In the genomic region with DNA sequence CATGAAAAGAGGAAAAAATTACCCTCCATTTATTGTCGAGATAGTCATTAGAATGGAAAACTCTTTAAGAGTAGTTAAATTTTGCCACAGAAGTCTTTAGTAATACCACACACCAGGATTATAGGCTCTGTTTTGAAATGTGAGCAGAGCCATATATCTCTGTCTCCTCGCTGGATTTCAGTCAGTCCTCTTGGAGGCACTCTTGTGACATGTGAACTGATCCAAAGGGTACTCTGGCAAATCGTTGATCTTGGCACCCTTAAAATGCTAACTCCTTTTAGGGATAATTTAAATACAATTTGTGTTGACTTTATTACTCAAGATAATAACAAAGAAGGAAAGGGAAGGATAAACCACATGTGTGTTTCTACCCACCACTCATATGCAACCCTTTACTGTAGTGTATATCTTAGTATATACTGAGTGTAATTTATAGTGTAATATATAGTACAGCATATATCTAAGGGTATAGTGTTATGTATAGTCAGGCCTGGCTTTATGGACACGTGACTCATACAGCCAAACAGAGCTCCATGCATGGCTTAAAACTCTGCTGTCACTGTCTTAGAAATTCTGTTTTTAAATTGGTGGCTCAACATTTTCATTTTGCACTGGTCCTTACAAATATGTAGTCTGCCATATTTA, we compare ENCODE assay signal across 10 cellular contexts. TPM values are rescaled to one million over a fixed set of nuclear protein-coding genes. Genes with fewer than 3 reads are reported as not detected.
A peak's percentile ranks its signal among the peaks of the same experiment; 100 is the strongest.
DNase-seq lines count a peak whose midpoint lies in the region; ATAC-seq, FAIRE-seq and TF ChIP-seq lines count a peak whose summit lies in the region.
"Had no signal": no experiment of that assay in that cellular context is flagged by ENCODE, and none has a peak within 500 bp of the region (broad histone marks: within the 10 kb centered on the region; RNA-seq: fewer than 3 reads in every experiment).

No MANE protein-coding gene starts in this region.

- peaks cover 37 to 41% of the 10 kb centered on the region in 2 donors for H3K27me3 Mint-ChIP-seq in T-cell

- no peak overlapping the region for H3K27ac Mint-ChIP-seq in T-cell
- H3K27ac Mint-ChIP-seq: activated naive CD8-positive, alpha-beta T cell had no signal

- POLR2A ChIA-PET in K562 (lab: Yijun Ruan, JAX) (no interaction called here), T-cell (lab: Charles Lee) (no interaction called here)

- no peaks in the 10 kb centered on the region for H3K79me2 ChIP-seq in K562 (ENCODE audit: control insufficient read depth, insufficient read depth, low read length)

- H3K9me3 Mint-ChIP-seq in T-cell: peaks cover 6 to 15% (median 13%) of the 10 kb centered on the region in 3 donors

- H3K36me3 ChIP-seq in K562 (ENCODE audit: control insufficient read depth, insufficient read depth, low read length): no peaks in the 10 kb centered on the region

- no peak for TF ChIP-seq EP300 in K562 (IDR thresholded peaks at IDR 0.05; ENCODE audit: low read length)

- H3K9me3 ChIP-seq in K562 (replicated peaks; ENCODE audit: control insufficient read depth, insufficient read depth, low read depth, low read length): no peaks in the 10 kb centered on the region; the same call in 1 of the 2 replicates

- H3K4me3 ChIP-seq in K562: no peak overlapping the region

- no peak overlapping the region for H3K9ac ChIP-seq in K562 (ENCODE audit: insufficient read depth in 1 of 2, low read depth in 2 of 2, low read length in 2 of 2)

- DNase-seq in D721Med (ENCODE audit: insufficient read length, low spot score): no peak
- DNase-seq in MV-4-11 (lab: John Stamatoyannopoulos, UW): peak; percentile 11
- no peak for DNase-seq in K562 (ENCODE audit: extremely low read depth in 1 of 4, low spot score in 3 of 4)
- no peak for DNase-seq in left lobe of liver (ENCODE audit: low spot score)
- DNase-seq in DMS79 (lab: John Stamatoyannopoulos, UW): no peak
- no peak for DNase-seq in G401 (ENCODE audit: low spot score)
- DNase-seq in T-cell: no peak
- DNase-seq: NCI-H1105 treated with DMSO at 0.1 percent for 48 hours had no signal

- no peak for TF ChIP-seq POLR2A in K562 (conservative IDR thresholded peaks at IDR 0.05)

- no peak overlapping the region for H3K4me2 ChIP-seq in K562 (ENCODE audit: insufficient read depth, low read length)

- no peaks in the 10 kb centered on the region for H3K4me1 ChIP-seq in K562 (replicated peaks in 1 of 2; ENCODE audit: control insufficient read depth in 2 of 2, insufficient read depth in 2 of 2, low read length in 2 of 2)

- in situ Hi-C loops in K562 (cut with MboI) (no loop called here), G401 (cut with HindIII; ENCODE audit: low sequenced_read_pairs) (no loop called here)

- H3K4me3 Mint-ChIP-seq in T-cell: no peak overlapping the region
- H3K4me3 Mint-ChIP-seq: activated naive CD8-positive, alpha-beta T cell had no signal

- ATAC-seq in K562 (peak; percentile 63), left lobe of liver (peak; percentile 98), esophagus mucosa (no peak), T-cell (replicated peaks in 1 of 4) (no peak)

- H3K27ac ChIP-seq in K562 (ENCODE audit: extremely low read depth, low read depth, low read length): no peak overlapping the region

- intact Hi-C loops in K562 (cut with micrococcal nuclease): loop anchor here (5.0 kb wide), 1 partner anchor 130 kb away; no protein-coding TSS in a partner anchor

- 7% methylated on average over 4 of the region's 4 CpGs for WGBS in K562 (ENCODE audit: insufficient coverage, low coverage, missing lambda C conversion rate)

- TF ChIP-seq CTCF in D721Med (IDR thresholded peaks at IDR 0.05; ENCODE audit: insufficient read depth, missing control alignments) (peak; percentile 21), K562 (IDR thresholded peaks at IDR 0.05 in 2 of 3, conservative IDR thresholded peaks at IDR 0.05 in 1 of 3; ENCODE audit: insufficient read depth in 2 of 3, low read depth in 1 of 3, low read length in 3 of 3) (peak in 1 of 3 experiments; percentile 20; a peak in 1 of 6 replicates)

- no TSS peak for BruUV-seq in K562 (replicated peaks; lab: Mats Ljungman, UMichigan)

- H3K9me1 ChIP-seq in K562 (ENCODE audit: control insufficient read depth, insufficient read depth, low read length): no peaks in the 10 kb centered on the region

- no peaks in the 10 kb centered on the region for H3K4me1 Mint-ChIP-seq in T-cell

- TF ChIP-seq RAD21 in K562 (CRISPR knock-in tag; conservative IDR thresholded peaks at IDR 0.05 in 1 of 2, IDR thresholded peaks at IDR 0.05 in 1 of 2): no peak; a peak in 1 of 4 replicates

- no peak overlapping the region for H2AFZ ChIP-seq in K562 (ENCODE audit: low read depth, low read length)

- no peak for FAIRE-seq in D721Med (lab: Jason Lieb, UNC)
- FAIRE-seq in K562 (lab: Jason Lieb, UNC): peak; percentile 55

- CTCF ChIA-PET in K562 (lab: Yijun Ruan, JAX; ENCODE audit: low intra/inter-chr PET ratio) (no interaction called here), T-cell (lab: Charles Lee) (no interaction called here)

- H3K27me3 ChIP-seq in K562 (ENCODE audit: control insufficient read depth in 2 of 2, insufficient read depth in 2 of 2, low read length in 2 of 2): no peaks in the 10 kb centered on the region; a peak in 1 of 5 replicates

- H4K20me1 ChIP-seq in K562 (replicated peaks; ENCODE audit: control insufficient read depth, insufficient read depth, low read length): no peaks in the 10 kb centered on the region

- peaks cover 8% of the 10 kb centered on the region for H3K36me3 Mint-ChIP-seq in T-cell

TF ChIP-seq in K562, 482 proteins besides CTCF, POLR2A, EP300 and RAD21:
- TF ChIP-seq ZEB2 (IDR thresholded peaks at IDR 0.05) (no peak), TEAD1 (CRISPR knock-in tag; IDR thresholded peaks at IDR 0.05) (no peak), RAD51 (IDR thresholded peaks at IDR 0.05; ENCODE audit: borderline replicate concordance, low read depth) (peak; percentile 25; the same call in 1 of the 2 replicates), NBN (IDR thresholded peaks at IDR 0.05; ENCODE audit: low read depth) (no peak), TCF7L2 (IDR thresholded peaks at IDR 0.05; ENCODE audit: low read depth, low read length) (no peak), CHCHD3 (CRISPR knock-in tag; IDR thresholded peaks at IDR 0.05) (no peak), OTX1 (CRISPR knock-in tag; IDR thresholded peaks at IDR 0.05) (no peak), YBX1 (IDR thresholded peaks at IDR 0.05) (no peak), SOX6 (IDR thresholded peaks at IDR 0.05) (no peak), ZNF354B (CRISPR knock-in tag; IDR thresholded peaks at IDR 0.05) (no peak), KLF10 (CRISPR knock-in tag; IDR thresholded peaks at IDR 0.05) (no peak)
- TF ChIP-seq, protein P1, sequence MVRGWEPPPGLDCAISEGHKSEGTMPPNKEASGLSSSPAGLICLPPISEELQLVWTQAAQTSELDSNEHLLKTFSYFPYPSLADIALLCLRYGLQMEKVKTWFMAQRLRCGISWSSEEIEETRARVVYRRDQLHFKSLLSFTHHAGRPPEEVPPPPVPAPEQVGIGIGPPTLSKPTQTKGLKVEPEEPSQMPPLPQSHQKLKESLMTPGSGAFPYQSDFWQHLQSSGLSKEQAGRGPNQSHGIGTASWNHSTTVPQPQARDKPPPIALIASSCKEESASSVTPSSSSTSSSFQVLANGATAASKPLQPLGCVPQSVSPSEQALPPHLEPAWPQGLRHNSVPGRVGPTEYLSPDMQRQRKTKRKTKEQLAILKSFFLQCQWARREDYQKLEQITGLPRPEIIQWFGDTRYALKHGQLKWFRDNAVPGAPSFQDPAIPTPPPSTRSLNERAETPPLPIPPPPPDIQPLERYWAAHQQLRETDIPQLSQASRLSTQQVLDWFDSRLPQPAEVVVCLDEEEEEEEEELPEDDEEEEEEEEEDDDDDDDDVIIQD (CRISPR knock-in tag; IDR thresholded peaks at IDR 0.05): no peak
- TF ChIP-seq, protein P2, sequence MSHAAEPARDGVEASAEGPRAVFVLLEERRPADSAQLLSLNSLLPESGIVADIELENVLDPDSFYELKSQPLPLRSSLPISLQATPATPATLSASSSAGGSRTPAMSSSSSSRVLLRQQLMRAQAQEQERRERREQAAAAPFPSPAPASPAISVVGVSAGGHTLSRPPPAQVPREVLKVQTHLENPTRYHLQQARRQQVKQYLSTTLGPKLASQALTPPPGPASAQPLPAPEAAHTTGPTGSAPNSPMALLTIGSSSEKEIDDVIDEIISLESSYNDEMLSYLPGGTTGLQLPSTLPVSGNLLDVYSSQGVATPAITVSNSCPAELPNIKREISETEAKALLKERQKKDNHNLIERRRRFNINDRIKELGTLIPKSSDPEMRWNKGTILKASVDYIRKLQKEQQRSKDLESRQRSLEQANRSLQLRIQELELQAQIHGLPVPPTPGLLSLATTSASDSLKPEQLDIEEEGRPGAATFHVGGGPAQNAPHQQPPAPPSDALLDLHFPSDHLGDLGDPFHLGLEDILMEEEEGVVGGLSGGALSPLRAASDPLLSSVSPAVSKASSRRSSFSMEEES (CRISPR knock-in tag; IDR thresholded peaks at IDR 0.05): peak; percentile 24; the same call in 1 of the 2 replicates

RNA-seq across cellular contexts. Expression of a gene that starts 12.3 kb away (rescaled TPM):
- total RNA-seq in K562 (2011; cell fraction: chromatin; rRNA removed; ENCODE audit: low replicate concordance): 16.8 and 29.6 TPM in 2 replicates
- 11.3 and 12.6 TPM in 2 replicates for total RNA-seq in K562 (2011; cell fraction: nucleolus; rRNA removed)
- 24.7 and 50.7 TPM in 2 replicates for total RNA-seq in K562 (2011; cell fraction: nucleoplasm; rRNA removed)
- total RNA-seq in K562 (2014; rRNA removed): 21.1 and 27.2 TPM in 2 replicates
- total RNA-seq in K562 (2014; rRNA removed; fragmentation: Illumina TruSeq; extraction: Trizol): 48.5 and 54.8 TPM in 2 replicates
- 48.2 and 53.6 TPM in 2 replicates for total RNA-seq in K562 (2015; rRNA removed; fragmentation: Illumina TruSeq; extraction: Trizol)
- total RNA-seq in K562 (2021): 66.6 and 72.4 TPM in 2 replicates
- 22.0 and 37.4 TPM in 2 replicates for polyA plus RNA-seq in K562 (2011; rRNA removed)
- polyA plus RNA-seq in K562 (2011; cell fraction: cytosol; rRNA removed): 9.3 and 13.2 TPM in 2 replicates
- 9.6 and 10.1 TPM in 2 replicates for polyA plus RNA-seq in K562 (2011; cell fraction: nucleus; rRNA removed)
- polyA plus RNA-seq in K562 (2012): 15.1 and 18.6 TPM in 2 replicates
- polyA plus RNA-seq in K562 (2014; fragmentation: Illumina TruSeq; extraction: Trizol): 29.5 and 34.5 TPM in 2 replicates
- polyA plus RNA-seq in K562 (2014; fragmentation: Nextera tagmentation; extraction: Ambion mirVana): 10 to 100 TPM; 13.9 to 21.0 TPM
- 19.2 and 20.6 TPM in 2 replicates for polyA plus RNA-seq in K562 (2014; rRNA removed)
- 54.6 and 71.4 TPM in 2 replicates for polyA minus RNA-seq in K562 (2011; rRNA and poly(A)+ RNA removed)
- polyA minus RNA-seq in K562 (2011; cell fraction: cytosol; rRNA and poly(A)+ RNA removed): 53.3 and 85.0 TPM in 2 replicates
- polyA minus RNA-seq in K562 (2011; cell fraction: nucleus; rRNA and poly(A)+ RNA removed): 15.9 and 28.3 TPM in 2 replicates
- total RNA-seq in left lobe of liver: 17.0 TPM
- total RNA-seq in esophagus mucosa: 41.7 TPM
- 20.3 and 25.6 TPM in 2 replicates for total RNA-seq in G401 (2014; rRNA removed; shearing (Covaris generic))
- 10 to 100 TPM; 31.9 to 53.7 (median 43.4) TPM for total RNA-seq in T-cell

Comparison
In these comparisons a context has a peak if more than half of its experiments do, and no peak if none do; other contexts are left out.
1. ATAC-seq: peak in K562 (single experiment) and left lobe of liver (single experiment); none in esophagus mucosa (single experiment) and T-cell (0 of 4).